8 cellular contexts compared by ENCODE assay signal in the genomic region with DNA sequence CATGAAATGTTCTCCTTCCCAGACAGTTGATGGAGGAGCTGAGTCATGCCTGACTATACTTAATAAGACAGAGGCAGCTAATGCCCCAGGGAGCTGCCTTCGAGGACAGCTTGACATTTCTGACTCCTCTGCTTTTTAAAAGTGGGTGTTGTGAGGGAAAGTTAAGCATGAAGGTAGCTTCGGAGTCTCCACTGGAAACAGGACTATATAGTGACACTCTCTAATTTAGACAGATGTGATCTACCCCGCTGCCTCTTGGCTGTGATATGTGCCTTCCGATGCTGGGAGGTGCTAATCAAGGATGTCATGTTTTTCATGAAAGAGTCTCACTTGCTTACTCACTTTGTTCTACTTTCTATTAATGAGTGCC.
A peak's percentile ranks its signal among the peaks of the same experiment; 100 is the strongest.
DNase-seq lines count a peak whose midpoint lies in the region; ATAC-seq and TF ChIP-seq lines count a peak whose summit lies in the region.

No MANE protein-coding gene starts in this region.

- peak overlapping the region; percentile 60 for H3K9ac ChIP-seq in skeletal muscle satellite cell (ENCODE audit: low read depth, low read length)
- no peak overlapping the region for H3K9ac ChIP-seq in endodermal cell (ENCODE audit: extremely low read depth, low read length, poor library complexity, severe bottlenecking)

- peak overlapping the region; percentile 70 for H3K4me2 ChIP-seq in skeletal muscle satellite cell (ENCODE audit: low read length)

- no peak overlapping the region for H3K27ac ChIP-seq in Panc1 (ENCODE audit: low read length)
- H3K27ac ChIP-seq in endodermal cell (ENCODE audit: low read depth, low read length), result no peak overlapping the region

- CTCF ChIA-PET in Panc1 (lab: Charles Lee), result no interaction called here

- no peaks in the 10 kb centered on the region for H3K27me3 ChIP-seq in Panc1 (ENCODE audit: control insufficient read depth, insufficient read depth, low read length)
- H3K27me3 ChIP-seq in skeletal muscle satellite cell (ENCODE audit: control insufficient read depth, insufficient read depth, low read length), result no peaks in the 10 kb centered on the region
- no peaks in the 10 kb centered on the region for H3K27me3 ChIP-seq in endodermal cell (ENCODE audit: control insufficient read depth, insufficient read depth, low read length, poor library complexity, severe bottlenecking)

- WGBS in endodermal cell (ENCODE audit: insufficient coverage in 1 of 2, insufficient read length in 1 of 2), 2 experiments, result 89% methylated on average over 4 of the region's 4 CpGs; no CpG with 5 or more reads in 1 of the 2 experiments

- H3K4me3 ChIP-seq in Panc1 (ENCODE audit: low read depth in 2 of 2, low read length in 2 of 2) (no peak overlapping the region), skeletal muscle satellite cell (ENCODE audit: low read length) (peak overlapping the region; percentile 29), endodermal cell (ENCODE audit: low read length) (no peak overlapping the region)

- POLR2A ChIA-PET in Panc1 (lab: Charles Lee), result no interaction called here

- H3K4me3 Mint-ChIP-seq in nephron progenitor cell (no peak overlapping the region), endodermal cell (no peak overlapping the region)

- H3K9me3 Mint-ChIP-seq in nephron progenitor cell, result no peaks in the 10 kb centered on the region
- no peaks in the 10 kb centered on the region for H3K9me3 Mint-ChIP-seq in endodermal cell

- H3K9me3 ChIP-seq in Panc1 (ENCODE audit: control insufficient read depth, insufficient read depth, low read depth, low read length) (no peaks in the 10 kb centered on the region), skeletal muscle satellite cell (replicated peaks; ENCODE audit: low read length) (no peaks in the 10 kb centered on the region), endodermal cell (ENCODE audit: control insufficient read depth, low read length) (no peaks in the 10 kb centered on the region)

- no peaks in the 10 kb centered on the region for H3K27me3 Mint-ChIP-seq in nephron progenitor cell (ENCODE audit: low read depth, poor library complexity)
- no peaks in the 10 kb centered on the region for H3K27me3 Mint-ChIP-seq in endodermal cell (ENCODE audit: insufficient read depth)

- BruUV-seq in Panc1 (replicated peaks; lab: Mats Ljungman, UMichigan), result no TSS peak

- TF ChIP-seq CTCF in Panc1 (IDR thresholded peaks at IDR 0.05) (no peak), nephron progenitor cell (IDR thresholded peaks at IDR 0.05) (no peak), endodermal cell (conservative IDR thresholded peaks at IDR 0.05) (no peak)

- 0 out of 2 replicates have a peak, but pooled peaks cover 7% of the 10 kb centered on the region for H3K4me1 ChIP-seq in Panc1 (ENCODE audit: control insufficient read depth, insufficient read depth, low read length)
- peaks cover 32% of the 10 kb centered on the region for H3K4me1 ChIP-seq in skeletal muscle satellite cell (ENCODE audit: control insufficient read depth, insufficient read depth, low read length)
- no peaks in the 10 kb centered on the region for H3K4me1 ChIP-seq in endodermal cell (ENCODE audit: control insufficient read depth, insufficient read depth, low read length)

- DNase-seq in Panc1 (ENCODE audit: low read depth, low spot score) (no peak), dedifferentiated amniotic fluid mesenchymal stem cell (ENCODE audit: extremely low spot score) (peak; percentile 17), nephron progenitor cell (no peak), endodermal cell (no peak), cerebellar nuclear complex (lab: John Stamatoyannopoulos, UW) (no peak)

- intact Hi-C loops in Panc1 (cut with micrococcal nuclease; ENCODE audit: unreplicated experiment), result no loop called here

- in situ Hi-C loops in Panc1 (cut with HindIII; ENCODE audit: low pct_unique_long_range_greater_than_20kb, low sequenced_read_pairs), result no loop called here

- H3K36me3 ChIP-seq in Panc1 (ENCODE audit: control insufficient read depth, insufficient read depth, low read length) (no peaks in the 10 kb centered on the region), skeletal muscle satellite cell (ENCODE audit: insufficient read depth, low read length) (no peaks in the 10 kb centered on the region), endodermal cell (ENCODE audit: control insufficient read depth, insufficient read depth, low read length) (no peaks in the 10 kb centered on the region)

- ATAC-seq in GM18511 (IDR thresholded peaks at IDR 0.05; ENCODE audit: unreplicated experiment) (peak; percentile 81), HG02610 (IDR thresholded peaks at IDR 0.05; ENCODE audit: unreplicated experiment) (peak; percentile 45), Panc1 (peak; percentile 60; the same call in 1 of the 2 replicates)

- H3K4me1 Mint-ChIP-seq in nephron progenitor cell (peaks cover 14% of the 10 kb centered on the region), endodermal cell (peaks cover 10% of the 10 kb centered on the region)

- H3K36me3 Mint-ChIP-seq in nephron progenitor cell (ENCODE audit: low read depth) (no peaks in the 10 kb centered on the region), endodermal cell (ENCODE audit: low read depth) (no peaks in the 10 kb centered on the region)

- H3K27ac Mint-ChIP-seq in nephron progenitor cell (no peak overlapping the region), endodermal cell (no peak overlapping the region)
